In the genomic region with DNA sequence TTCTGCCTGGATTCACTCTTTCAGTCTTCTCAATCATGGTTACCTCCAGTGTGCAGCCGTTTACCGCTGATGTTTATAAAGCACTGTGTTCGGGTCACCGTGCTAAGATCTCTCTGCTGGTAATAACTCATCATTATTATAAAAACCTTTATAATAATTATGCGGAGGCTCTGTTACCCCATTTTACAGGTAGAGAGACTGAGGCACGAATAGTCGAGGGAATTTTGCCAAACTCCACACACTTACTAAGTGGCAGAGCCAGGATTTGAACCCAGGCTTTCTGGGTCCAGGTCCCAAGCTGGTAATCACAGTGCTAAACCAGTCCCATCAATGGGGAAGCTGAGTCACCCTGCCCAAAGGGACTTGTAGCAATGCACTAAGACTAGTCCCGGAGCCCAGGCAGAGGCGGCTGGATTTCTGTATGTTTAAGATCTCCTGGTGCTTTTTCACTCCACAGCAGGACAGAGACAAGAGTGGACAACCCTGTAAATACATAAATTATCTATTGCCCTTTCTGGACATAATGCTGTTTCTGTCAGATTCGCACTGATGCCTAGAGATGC, we compare ENCODE assay signal across 22 cellular contexts. TPM values are rescaled to one million over a fixed set of nuclear protein-coding genes. Genes with fewer than 3 reads are reported as not detected.
A peak's percentile ranks its signal among the peaks of the same experiment; 100 is the strongest.
DNase-seq lines count a peak whose midpoint lies in the region; ATAC-seq lines count a peak whose summit lies in the region.
"Had no signal": no experiment of that assay in that cellular context is flagged by ENCODE, and none has a peak within 500 bp of the region (broad histone marks: within the 10 kb centered on the region; RNA-seq: fewer than 3 reads in every experiment).

No MANE protein-coding gene starts in this region.

- H3K9me3 Mint-ChIP-seq in T-helper 1 cell treated with Interleukin-12 subunit alpha and Interleukin-12 subunit beta and Interleukin-4 antibody, amounts not matched to agents 30 μg/mL and 1 μg/mL, for 36 hours = no peaks in the 10 kb centered on the region
- H3K9me3 Mint-ChIP-seq in dendritic cell treated with granulocyte-macrophage colony-stimulating factor and Interleukin-4, amounts not matched to agents 40 ng/mL and 50 ng/mL, for 4 days = no peaks in the 10 kb centered on the region

- intact Hi-C loops in dendritic cell treated with granulocyte-macrophage colony-stimulating factor and Interleukin-4, amounts not matched to agents 40 ng/mL and 50 ng/mL, for 4 days (cut with micrococcal nuclease) = no loop called here
- intact Hi-C loops in posterior vena cava (cut with DNase I) = no loop called here

- H3K27ac ChIP-seq in GM23248 = peak overlapping the region; percentile 96
- H3K27ac ChIP-seq: adrenal gland, BLaER1, esophagus squamous epithelium had no signal

- H3K9me2 ChIP-seq in GM23248 (ENCODE audit: insufficient read depth) = no peaks in the 10 kb centered on the region

- ATAC-seq in HG03457 (IDR thresholded peaks at IDR 0.05; ENCODE audit: unreplicated experiment) = no peak
- no peak for ATAC-seq in HG03520 (IDR thresholded peaks at IDR 0.05; ENCODE audit: unreplicated experiment)

- H4K20me1 ChIP-seq in GM23248 (ENCODE audit: insufficient read depth) = no peaks in the 10 kb centered on the region

- peaks cover 2% of the 10 kb centered on the region; the same call in 1 of the 2 replicates for H3K36me3 ChIP-seq in GM23248 (ENCODE audit: low read depth)
- H3K36me3 ChIP-seq: adrenal gland had no signal

- no peaks in the 10 kb centered on the region for H3K27me3 ChIP-seq in GM23248 (replicated peaks; ENCODE audit: insufficient read depth)
- H3K27me3 ChIP-seq: adrenal gland, BLaER1, esophagus squamous epithelium, MG63 had no signal

- H3K4me3 Mint-ChIP-seq in T-helper 1 cell treated with Interleukin-12 subunit alpha and Interleukin-12 subunit beta and Interleukin-4 antibody, amounts not matched to agents 30 μg/mL and 1 μg/mL, for 36 hours = no peak overlapping the region
- H3K4me3 Mint-ChIP-seq in dendritic cell treated with granulocyte-macrophage colony-stimulating factor and Interleukin-4, amounts not matched to agents 40 ng/mL and 50 ng/mL, for 4 days = no peak overlapping the region

- no peak overlapping the region for H3K9ac ChIP-seq in GM23248
- H3K9ac ChIP-seq: BLaER1 had no signal

- no peak overlapping the region for H3K4me2 ChIP-seq in GM23248 (ENCODE audit: unreplicated experiment)

- in situ Hi-C loops in GM23248 (cut with MboI) = no loop called here

- peaks cover 25% of the 10 kb centered on the region for H3K36me3 Mint-ChIP-seq in T-helper 1 cell treated with Interleukin-12 subunit alpha and Interleukin-12 subunit beta and Interleukin-4 antibody, amounts not matched to agents 30 μg/mL and 1 μg/mL, for 36 hours (ENCODE audit: low read depth)
- H3K36me3 Mint-ChIP-seq in dendritic cell treated with granulocyte-macrophage colony-stimulating factor and Interleukin-4, amounts not matched to agents 40 ng/mL and 50 ng/mL, for 4 days (ENCODE audit: low read depth) = peaks cover 6% of the 10 kb centered on the region

- no peaks in the 10 kb centered on the region for H3K27me3 Mint-ChIP-seq in T-helper 1 cell treated with Interleukin-12 subunit alpha and Interleukin-12 subunit beta and Interleukin-4 antibody, amounts not matched to agents 30 μg/mL and 1 μg/mL, for 36 hours (ENCODE audit: low read depth)
- H3K27me3 Mint-ChIP-seq in dendritic cell treated with granulocyte-macrophage colony-stimulating factor and Interleukin-4, amounts not matched to agents 40 ng/mL and 50 ng/mL, for 4 days = peaks cover 8% of the 10 kb centered on the region

- no peak overlapping the region for H2AFZ ChIP-seq in GM23248

- H3K4me3 ChIP-seq in GM23248 = no peak overlapping the region
- H3K4me3 ChIP-seq: adrenal gland, BLaER1, esophagus squamous epithelium, MG63 had no signal

- H3F3A ChIP-seq in GM23248 (ENCODE audit: insufficient read depth) = peaks cover 57% of the 10 kb centered on the region

- H3K4me1 Mint-ChIP-seq in T-helper 1 cell treated with Interleukin-12 subunit alpha and Interleukin-12 subunit beta and Interleukin-4 antibody, amounts not matched to agents 30 μg/mL and 1 μg/mL, for 36 hours (ENCODE audit: low read depth) = peaks cover 35% of the 10 kb centered on the region
- peaks cover 80% of the 10 kb centered on the region for H3K4me1 Mint-ChIP-seq in dendritic cell treated with granulocyte-macrophage colony-stimulating factor and Interleukin-4, amounts not matched to agents 40 ng/mL and 50 ng/mL, for 4 days (ENCODE audit: low read depth)

- 92 to 96% methylated on average over 10 of the region's 10 CpGs for WGBS in GM23248 (ENCODE audit: low coverage in 1 of 2, low lambda C conversion rate in 2 of 2, missing lambda C conversion rate in 2 of 2), 2 experiments

- peaks cover 60% of the 10 kb centered on the region for H3K79me2 ChIP-seq in GM23248 (ENCODE audit: insufficient read depth)

- DNase-seq in T-helper 1 cell (no peak), GM23248 (no peak), posterior vena cava (ENCODE audit: low spot score) (peak; percentile 47)
- DNase-seq in effector CD4-positive, alpha-beta T cell = no peak
- DNase-seq: 8988T; activated CD4-positive, CD25-positive, alpha-beta regulatory T cell treated with anti-CD3 and anti-CD28 coated beads, Interleukin-2, amount 50 U/mL, for 72 hours; central memory CD4-positive, alpha-beta T cell; DMS 273 treated with DMSO at 0.1 percent for 48 hours; effector CD8-positive, alpha-beta T cell; esophagus squamous epithelium; mammary epithelial cell; MG63; NCI-H2029; NK-92 treated with Interleukin-12 subunit alpha and Interleukin-12 subunit beta, amount 100 ng/mL, for 24 hours; stimulated activated CD4-positive, alpha-beta T cell treated with anti-CD3 and anti-CD28 coated beads, Interleukin-1b, Interleukin-23, amount 100 ng/mL, for 48 hours; stimulated activated naive CD4-positive, alpha-beta T cell treated with Interleukin-2 at 50 U/mL for 16 hours had no signal

- peak overlapping the region; percentile 28 for H3K27ac Mint-ChIP-seq in T-helper 1 cell treated with Interleukin-12 subunit alpha and Interleukin-12 subunit beta and Interleukin-4 antibody, amounts not matched to agents 30 μg/mL and 1 μg/mL, for 36 hours
- H3K27ac Mint-ChIP-seq in dendritic cell treated with granulocyte-macrophage colony-stimulating factor and Interleukin-4, amounts not matched to agents 40 ng/mL and 50 ng/mL, for 4 days = peak overlapping the region; percentile 97

- H3K4me1 ChIP-seq in GM23248 (ENCODE audit: insufficient read depth) = peaks cover 49% of the 10 kb centered on the region

- no peaks in the 10 kb centered on the region for H3K9me3 ChIP-seq in GM23248 (ENCODE audit: low read depth)
- H3K9me3 ChIP-seq: adrenal gland, BLaER1, esophagus squamous epithelium, MG63 had no signal

RNA-seq across cellular contexts. Expression of a gene that starts 48.1 kb away (rescaled TPM):
- total RNA-seq in GM23248 (2014; rRNA removed; shearing (Covaris generic)) = 25.3 and 28.6 TPM in 2 replicates
- polyA plus RNA-seq in GM23248 (2016; fragmentation: Nextera tagmentation; extraction: Ambion mirVana) = 17.6 and 20.5 TPM in 2 replicates
- total RNA-seq in posterior vena cava = 10 to 100 TPM; 19.6 to 30.4 TPM
